In the genomic region with DNA sequence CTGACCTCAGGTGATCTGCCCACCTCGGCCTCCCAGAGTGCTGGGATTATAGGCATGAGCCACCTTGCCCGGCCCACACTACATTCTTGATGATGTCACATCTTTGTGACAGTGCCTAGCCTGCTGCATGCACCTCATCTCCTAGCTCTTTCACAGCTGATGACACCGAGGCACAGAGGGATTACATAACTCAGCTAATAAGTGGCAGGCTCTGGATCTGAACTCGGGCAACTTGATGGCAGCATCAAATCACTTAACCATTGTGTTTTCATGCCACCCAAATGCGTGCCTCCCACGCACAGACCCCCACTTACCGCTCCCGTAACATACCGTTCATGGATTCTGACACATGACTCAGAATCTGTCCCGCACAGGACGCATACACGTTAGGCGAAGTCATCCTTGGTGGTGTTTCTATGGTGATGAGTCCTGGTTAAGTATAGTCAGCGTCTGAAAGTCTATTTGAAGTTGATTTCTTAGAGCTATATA, we compare ENCODE assay signal across 14 cellular contexts. TPM values are rescaled to one million over a fixed set of nuclear protein-coding genes. Genes with fewer than 3 reads are reported as not detected.
A peak's percentile ranks its signal among the peaks of the same experiment; 100 is the strongest.
DNase-seq lines count a peak whose midpoint lies in the region; ATAC-seq and TF ChIP-seq lines count a peak whose summit lies in the region.
"Had no signal": no experiment of that assay in that cellular context is flagged by ENCODE, and none has a peak within 500 bp of the region (broad histone marks: within the 10 kb centered on the region; RNA-seq: fewer than 3 reads in every experiment).

No MANE protein-coding gene starts in this region.

- H2BK120ac ChIP-seq in IMR-90 (ENCODE audit: low read depth, low read length) = peak overlapping the region; percentile 60; the same call in 1 of the 2 replicates

- dilution Hi-C loops in IMR-90 (cut with HindIII; ENCODE audit: low sequenced_read_pairs, unreplicated experiment) = no loop called here

- peaks cover 34 to 75% of the 10 kb centered on the region in 2 experiments for H3K79me1 ChIP-seq in IMR-90 (ENCODE audit: low read depth in 1 of 2, low read length in 2 of 2)

- no peak overlapping the region for H3K56ac ChIP-seq in IMR-90 (ENCODE audit: extremely low read depth, insufficient read depth, low read length)

- peak overlapping the region in 1 of 2 experiments; percentile 33; a peak in 1 of 4 replicates for H4K8ac ChIP-seq in IMR-90 (ENCODE audit: low read depth in 2 of 2, low read length in 2 of 2)

- 57% methylated on average over 2 of the region's 14 CpGs; no CpG with 5 or more reads in 1 of the 2 experiments for WGBS in IMR-90 (ENCODE audit: extremely low coverage in 2 of 2, insufficient read length in 1 of 2), 2 experiments
- 79 to 88% methylated on average over 10 to 14 of the region's 14 CpGs for WGBS in endodermal cell (ENCODE audit: insufficient coverage in 1 of 2, insufficient read length in 1 of 2), 2 experiments

- no peak overlapping the region for H3K9ac ChIP-seq in IMR-90 (ENCODE audit: low read depth, low read length)
- H3K9ac ChIP-seq in endodermal cell (ENCODE audit: extremely low read depth, low read length, poor library complexity, severe bottlenecking) = no peak overlapping the region
- no peak overlapping the region for H3K9ac ChIP-seq in neural progenitor cell

- TF ChIP-seq RAD21 in IMR-90 (IDR thresholded peaks at IDR 0.05; ENCODE audit: low read length) = no peak

- POLR2A ChIA-PET in IMR-90 (lab: Charles Lee; ENCODE audit: unreplicated experiment) = no interaction called here

- peak overlapping the region; percentile 79 for H2AK9ac ChIP-seq in IMR-90 (replicated peaks; ENCODE audit: low read depth, low read length, poor library complexity)

- H2BK5ac ChIP-seq in IMR-90 (ENCODE audit: low read depth, low read length, poor library complexity, severe bottlenecking) = peak overlapping the region; percentile 89

- H3K4ac ChIP-seq in IMR-90 (ENCODE audit: low read depth, low read length) = peak overlapping the region; percentile 68

- peak overlapping the region; percentile 7; the same call in 1 of the 2 replicates for H3K14ac ChIP-seq in IMR-90 (replicated peaks; ENCODE audit: low read depth, low read length)

- H3K27me3 Mint-ChIP-seq in endodermal cell (ENCODE audit: insufficient read depth) (no peaks in the 10 kb centered on the region), neural progenitor cell (ENCODE audit: insufficient read depth, low read depth) (peaks cover 2% of the 10 kb centered on the region)
- H3K27me3 Mint-ChIP-seq in natural killer cell treated with Interleukin-12 subunit alpha and Interleukin-12 subunit beta and Interleukin-15 and Interleukin-18, amount 100 ng/mL, for 72 hours = no peaks in the 10 kb centered on the region
- H3K27me3 Mint-ChIP-seq: activated naive CD4-positive, alpha-beta T cell treated with anti-CD3 and anti-CD28 coated beads, Interleukin-2, amount 10 ng/mL, durations not matched to agents 7 days and 5 days had no signal

- peak; percentile 80 for ATAC-seq in IMR-90 (ENCODE audit: low read depth)
- no peak for ATAC-seq in lower lobe of right lung
- no peak for ATAC-seq in natural killer cell treated with Interleukin-12 subunit alpha and Interleukin-12 subunit beta and Interleukin-15 and Interleukin-18, amount 100 ng/mL, for 72 hours

- no peaks in the 10 kb centered on the region for H3K27me3 ChIP-seq in IMR-90 (ENCODE audit: control insufficient read depth, insufficient read depth, low read length)
- H3K27me3 ChIP-seq in endodermal cell (ENCODE audit: control insufficient read depth, insufficient read depth, low read length, poor library complexity, severe bottlenecking) = no peaks in the 10 kb centered on the region
- H3K27me3 ChIP-seq in neural progenitor cell = no peaks in the 10 kb centered on the region
- H3K27me3 ChIP-seq in lower lobe of right lung (ENCODE audit: low read depth) = no peaks in the 10 kb centered on the region
- H3K27me3 ChIP-seq: suprapubic skin had no signal

- H3K36me3 ChIP-seq in IMR-90 (ENCODE audit: control insufficient read depth, insufficient read depth, low read length) (peaks cover 7% of the 10 kb centered on the region), endodermal cell (ENCODE audit: control insufficient read depth, insufficient read depth, low read length) (peaks cover 24% of the 10 kb centered on the region), neural progenitor cell (no peaks in the 10 kb centered on the region), lower lobe of right lung (peaks cover 4% of the 10 kb centered on the region)
- H3K36me3 ChIP-seq: suprapubic skin had no signal

- H2AFZ ChIP-seq in IMR-90 (replicated peaks; ENCODE audit: low read length, poor library complexity) (peak overlapping the region; percentile 82), neural progenitor cell (replicated peaks) (no peak overlapping the region)

- peaks cover 39% of the 10 kb centered on the region for H3K9me1 ChIP-seq in IMR-90 (ENCODE audit: insufficient read depth, low read length)

- in situ Hi-C loops in IMR-90 (cut with MboI; ENCODE audit: low sequenced_read_pairs) = no loop called here

- H3K27ac Mint-ChIP-seq in endodermal cell = peak overlapping the region; percentile 10
- H3K27ac Mint-ChIP-seq in neural progenitor cell = peak overlapping the region; percentile 83
- H3K27ac Mint-ChIP-seq in natural killer cell treated with Interleukin-12 subunit alpha and Interleukin-12 subunit beta and Interleukin-15 and Interleukin-18, amount 100 ng/mL, for 72 hours = no peak overlapping the region

- peaks cover 25% of the 10 kb centered on the region for H3K79me2 ChIP-seq in neural progenitor cell (ENCODE audit: low read depth)

- no peak; the same call in 1 of the 2 replicates for TF ChIP-seq POLR2A in IMR-90 (IDR thresholded peaks at IDR 0.05; ENCODE audit: low read depth, low read length)

- H4K20me1 ChIP-seq in IMR-90 (ENCODE audit: insufficient read depth, low read length) (peaks cover 24% of the 10 kb centered on the region), neural progenitor cell (ENCODE audit: low read depth) (peaks cover 7% of the 10 kb centered on the region)

- peak overlapping the region; percentile 57 for H2AK5ac ChIP-seq in IMR-90 (ENCODE audit: low read depth, low read length)

- H3F3A ChIP-seq in neural progenitor cell (ENCODE audit: low read depth) = peaks cover 6% of the 10 kb centered on the region

- peak; percentile 86 for DNase-seq in AG10803 (ENCODE audit: low read depth)
- DNase-seq in IMR-90 = peak; percentile 93
- no peak for DNase-seq in endodermal cell
- no peak for DNase-seq in neural progenitor cell (ENCODE audit: low spot score)
- no peak for DNase-seq in lower lobe of right lung
- DNase-seq in DMS53 (lab: John Stamatoyannopoulos, UW) = no peak
- DNase-seq in natural killer cell treated with Interleukin-12 subunit alpha and Interleukin-12 subunit beta and Interleukin-15 and Interleukin-18, amount 100 ng/mL, for 72 hours (ENCODE audit: low spot score) = no peak
- no peak for DNase-seq in NCI-H524 (lab: John Stamatoyannopoulos, UW)
- DNase-seq: activated CD4-positive, CD25-positive, alpha-beta regulatory T cell; activated naive CD4-positive, alpha-beta T cell treated with anti-CD3 and anti-CD28 coated beads, Interleukin-2, amount 10 ng/mL, durations not matched to agents 7 days and 5 days; Calu3; midbrain; NCI-H1930 had no signal

- TF ChIP-seq CTCF in AG10803 (conservative IDR thresholded peaks at IDR 0.05; ENCODE audit: low read length) (no peak), IMR-90 (conservative IDR thresholded peaks at IDR 0.05; ENCODE audit: low read depth, low read length) (no peak), endodermal cell (conservative IDR thresholded peaks at IDR 0.05) (no peak), neural progenitor cell (IDR thresholded peaks at IDR 0.05) (no peak), lower lobe of right lung (IDR thresholded peaks at IDR 0.05) (no peak)

- peak overlapping the region; percentile 4; the same call in 1 of the 2 replicates for H3K18ac ChIP-seq in IMR-90 (ENCODE audit: low read depth, low read length)

- H3K4me3 ChIP-seq in AG10803 (ENCODE audit: low read length) (no peak overlapping the region), IMR-90 (ENCODE audit: insufficient read depth, low read depth, low read length) (no peak overlapping the region), endodermal cell (ENCODE audit: low read length) (no peak overlapping the region), neural progenitor cell (no peak overlapping the region), lower lobe of right lung (no peak overlapping the region)
- H3K4me3 ChIP-seq: suprapubic skin had no signal

- H3K9me3 Mint-ChIP-seq in endodermal cell = peaks cover 3% of the 10 kb centered on the region
- H3K9me3 Mint-ChIP-seq in neural progenitor cell = no peaks in the 10 kb centered on the region
- no peaks in the 10 kb centered on the region for H3K9me3 Mint-ChIP-seq in natural killer cell treated with Interleukin-12 subunit alpha and Interleukin-12 subunit beta and Interleukin-15 and Interleukin-18, amount 100 ng/mL, for 72 hours
- H3K9me3 Mint-ChIP-seq: activated naive CD4-positive, alpha-beta T cell treated with anti-CD3 and anti-CD28 coated beads, Interleukin-2, amount 10 ng/mL, durations not matched to agents 7 days and 5 days had no signal

- H2BK20ac ChIP-seq in IMR-90 (ENCODE audit: low read depth, low read length) = peak overlapping the region; percentile 67; the same call in 1 of the 2 replicates

- H3K9me3 ChIP-seq in IMR-90 (ENCODE audit: control insufficient read depth, insufficient read depth, low read length) (no peaks in the 10 kb centered on the region), endodermal cell (ENCODE audit: control insufficient read depth, low read length) (no peaks in the 10 kb centered on the region), neural progenitor cell (ENCODE audit: low read depth) (no peaks in the 10 kb centered on the region), lower lobe of right lung (no peaks in the 10 kb centered on the region)
- H3K9me3 ChIP-seq: suprapubic skin had no signal

- H3K4me2 ChIP-seq in IMR-90 (ENCODE audit: low read depth, low read length) = peak overlapping the region; percentile 69
- H3K4me2 ChIP-seq in neural progenitor cell = no peak overlapping the region

- peak overlapping the region; percentile 22; the same call in 1 of the 2 replicates for H4K5ac ChIP-seq in IMR-90 (ENCODE audit: low read depth, low read length)

- intact Hi-C loops in IMR-90 (cut with micrococcal nuclease) (no loop called here), lower lobe of right lung (cut with DNase I) (no loop called here)

- BruUV-seq in IMR-90 (replicated peaks; lab: Mats Ljungman, UMichigan) = no TSS peak

- H4K91ac ChIP-seq in IMR-90 (ENCODE audit: insufficient read depth, low read depth, low read length) = 0 out of 2 replicates have a peak overlapping the region, but pooled peaks have one; percentile 25

- peaks cover 16% of the 10 kb centered on the region for H3K4me1 ChIP-seq in IMR-90 (ENCODE audit: control insufficient read depth, insufficient read depth, low read length)
- no peaks in the 10 kb centered on the region for H3K4me1 ChIP-seq in endodermal cell (ENCODE audit: control insufficient read depth, insufficient read depth, low read length)
- peaks cover 4% of the 10 kb centered on the region for H3K4me1 ChIP-seq in neural progenitor cell
- H3K4me1 ChIP-seq in lower lobe of right lung = no peaks in the 10 kb centered on the region
- H3K4me1 ChIP-seq: suprapubic skin had no signal

- H3K27ac ChIP-seq in IMR-90 (ENCODE audit: insufficient read depth, low read length) (peak overlapping the region; percentile 18), endodermal cell (ENCODE audit: low read depth, low read length) (no peak overlapping the region), neural progenitor cell (no peak overlapping the region), lower lobe of right lung (no peak overlapping the region)
- H3K27ac ChIP-seq: suprapubic skin had no signal

- H3K4me3 Mint-ChIP-seq in endodermal cell (no peak overlapping the region), neural progenitor cell (no peak overlapping the region)
- no peak overlapping the region for H3K4me3 Mint-ChIP-seq in natural killer cell treated with Interleukin-12 subunit alpha and Interleukin-12 subunit beta and Interleukin-15 and Interleukin-18, amount 100 ng/mL, for 72 hours
- H3K4me3 Mint-ChIP-seq: activated naive CD4-positive, alpha-beta T cell treated with anti-CD3 and anti-CD28 coated beads, Interleukin-2, amount 10 ng/mL, durations not matched to agents 7 days and 5 days had no signal

- H3K36me3 Mint-ChIP-seq in endodermal cell (ENCODE audit: low read depth) (peaks cover 32% of the 10 kb centered on the region), neural progenitor cell (no peaks in the 10 kb centered on the region)
- no peaks in the 10 kb centered on the region for H3K36me3 Mint-ChIP-seq in natural killer cell treated with Interleukin-12 subunit alpha and Interleukin-12 subunit beta and Interleukin-15 and Interleukin-18, amount 100 ng/mL, for 72 hours

- H2BK15ac ChIP-seq in IMR-90 (ENCODE audit: low read depth, low read length) = no peak overlapping the region; the same call in 2 of the 3 replicates

- CTCF ChIA-PET in IMR-90 (lab: Yijun Ruan, JAX) = interaction anchor here (1.0 to 2.1 kb wide), 2 partner anchors 9 to 74 kb away, joined by 3 to 7 read pairs; a partner anchor contains a TSS

- peak overlapping the region; percentile 68 for H3K23ac ChIP-seq in IMR-90 (ENCODE audit: low read depth, low read length)

- H3K4me1 Mint-ChIP-seq in endodermal cell (peaks cover 4% of the 10 kb centered on the region), neural progenitor cell (peaks cover 26% of the 10 kb centered on the region)
- no peaks in the 10 kb centered on the region for H3K4me1 Mint-ChIP-seq in natural killer cell treated with Interleukin-12 subunit alpha and Interleukin-12 subunit beta and Interleukin-15 and Interleukin-18, amount 100 ng/mL, for 72 hours (ENCODE audit: low read depth in 2 of 2)

RNA-seq across cellular contexts. Expression of a gene that starts 7.4 kb away (rescaled TPM):
- 9.2 and 10.6 TPM in 2 replicates for total RNA-seq in IMR-90 (2012; rRNA removed)
- polyA plus RNA-seq in IMR-90 (2012; rRNA removed) = 18.3 and 18.4 TPM in 2 replicates
- 7.7 and 14.0 TPM in 2 replicates for polyA plus RNA-seq in IMR-90 (2012; cell fraction: cytosol; rRNA removed)
- 83.2 and 114 TPM in 2 replicates for polyA plus RNA-seq in IMR-90 (2012; cell fraction: nucleus; rRNA removed; ENCODE audit: low replicate concordance)
- total RNA-seq in endodermal cell = 10 to 100 TPM; 21.8 to 25.3 TPM
- 11.6 TPM for polyA plus RNA-seq in endodermal cell (2013, experiment 1 of 2)
- 8.8 TPM for polyA plus RNA-seq in endodermal cell (2013, experiment 2 of 2)
- 4.7 and 12.7 TPM in 2 replicates for total RNA-seq in neural progenitor cell (ENCODE audit: low replicate concordance)
- 13.4 TPM for total RNA-seq in lower lobe of right lung
- total RNA-seq in natural killer cell treated with Interleukin-12 subunit alpha and Interleukin-12 subunit beta and Interleukin-15 and Interleukin-18, amount 100 ng/mL, for 72 hours = 10 to 100 TPM in 1 of 2 donors, 1 to 10 TPM in 1; 9.7 to 25.9 TPM

RNA-seq across cellular contexts. Expression of a gene that starts 50.5 kb away (rescaled TPM):
- total RNA-seq in IMR-90 (2012; rRNA removed) = 0.18 and 0.28 TPM in 2 replicates
- polyA plus RNA-seq in IMR-90 (2012; rRNA removed) = 0.22 and 0.37 TPM in 2 replicates
- polyA plus RNA-seq in IMR-90 (2012; cell fraction: cytosol; rRNA removed) = 0.23 and 0.25 TPM in 2 replicates
- 0.25 and 0.41 TPM in 2 replicates for polyA plus RNA-seq in IMR-90 (2012; cell fraction: nucleus; rRNA removed; ENCODE audit: low replicate concordance)
- total RNA-seq in endodermal cell = 1 to 10 TPM; 1.4 to 1.6 TPM
- polyA plus RNA-seq in endodermal cell (2013, experiment 1 of 2) = 0.96 TPM
- 0.79 TPM for polyA plus RNA-seq in endodermal cell (2013, experiment 2 of 2)
- 0.19 and 1.3 TPM in 2 replicates for total RNA-seq in neural progenitor cell (ENCODE audit: low replicate concordance)
- 2.1 TPM for total RNA-seq in lower lobe of right lung
- total RNA-seq in natural killer cell treated with Interleukin-12 subunit alpha and Interleukin-12 subunit beta and Interleukin-15 and Interleukin-18, amount 100 ng/mL, for 72 hours = under 1 TPM; 0.17 to 0.43 TPM

Comparison
In these comparisons a context has a peak if more than half of its experiments do, and no peak if none do; other contexts are left out.
1. DNase-seq: peak in AG10803 (single experiment) and IMR-90 (single experiment); none in endodermal cell (single experiment), neural progenitor cell (single experiment), lower lobe of right lung (single experiment), DMS53 (single experiment), natural killer cell treated with Interleukin-12 subunit alpha and Interleukin-12 subunit beta and Interleukin-15 and Interleukin-18, amount 100 ng/mL, for 72 hours (single experiment) and NCI-H524 (0 of 2).
2. H3K27ac Mint-ChIP-seq: peak in endodermal cell (single experiment) and neural progenitor cell (single experiment); none in natural killer cell treated with Interleukin-12 subunit alpha and Interleukin-12 subunit beta and Interleukin-15 and Interleukin-18, amount 100 ng/mL, for 72 hours (0 of 2).